In the genomic region with DNA sequence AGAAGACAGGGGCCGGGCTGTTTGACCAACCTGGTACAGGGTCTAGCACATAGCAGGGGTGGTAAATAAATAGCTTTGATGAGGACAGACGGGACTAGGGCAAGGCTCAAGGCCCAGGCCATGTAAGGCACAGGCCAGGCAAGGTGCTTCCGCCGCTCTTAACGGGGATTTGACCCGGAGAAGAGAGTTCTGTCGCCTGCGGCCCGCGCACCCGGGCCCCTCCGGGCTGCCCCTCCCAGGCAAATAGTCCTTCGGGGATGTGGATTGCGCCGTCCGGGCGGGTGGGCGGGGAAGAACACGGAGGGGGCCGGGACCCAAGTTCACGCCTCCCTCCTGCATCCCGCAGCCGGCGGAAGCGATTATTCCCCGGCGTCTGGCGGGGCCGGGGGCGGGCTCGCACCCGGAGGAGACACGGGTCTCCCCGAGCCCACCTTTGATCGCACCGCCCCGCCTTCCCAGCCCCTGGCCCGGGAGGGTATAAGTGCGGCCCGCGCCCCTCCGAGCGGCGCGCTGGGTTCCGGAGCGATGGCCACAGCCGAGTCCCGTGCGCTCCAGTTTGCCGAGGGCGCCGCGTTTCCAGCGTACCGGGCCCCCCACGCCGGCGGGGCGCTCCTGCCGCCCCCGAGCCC, we compare ENCODE assay signal across 8 cellular contexts. TPM values are rescaled to one million over a fixed set of nuclear protein-coding genes. Genes with fewer than 3 reads are reported as not detected.
DNase-seq lines count a peak whose midpoint lies in the region; ATAC-seq, FAIRE-seq and TF ChIP-seq lines count a peak whose summit lies in the region.

A gene (plus strand): TSS at position 508 of the 629 bp plus-strand sequence. CDS start 18 bp downstream, at position 526.

- H4K20me1 ChIP-seq in keratinocyte (ENCODE audit: control insufficient read depth, extremely low read depth, insufficient read depth, low read length), result no peaks in the 10 kb centered on the region

- peak within 1 kb of the TSS; percentile 39 for H3K4me2 ChIP-seq in keratinocyte (ENCODE audit: control insufficient read depth, extremely low read depth, insufficient read depth, low read depth, low read length)

- TF ChIP-seq CTCF in keratinocyte (optimal IDR thresholded peaks at IDR 0.05 in 1 of 3, IDR thresholded peaks at IDR 0.05 in 1 of 3, conservative IDR thresholded peaks at IDR 0.05 in 1 of 3; ENCODE audit: extremely low read depth in 1 of 3, insufficient read depth in 2 of 3, low read length in 3 of 3) (no peak), tibial nerve (IDR thresholded peaks at IDR 0.05) (no peak)

- no peaks in the 10 kb centered on the region for H3K36me3 Mint-ChIP-seq in activated naive CD4-positive, alpha-beta T cell treated with anti-CD3 and anti-CD28 coated beads, Interleukin-2, amount 50 U/mL, for 72 hours

- WGBS in tibial nerve, 2 donors, result 7 to 21% methylated on average over 8 to 30 of the region's 62 CpGs

- no peak within 1 kb of the TSS for H3K27ac Mint-ChIP-seq in activated naive CD4-positive, alpha-beta T cell treated with anti-CD3 and anti-CD28 coated beads, Interleukin-2, amount 50 U/mL, for 72 hours

- no peaks in the 10 kb centered on the region for H3K9me3 ChIP-seq in keratinocyte (ENCODE audit: control insufficient read depth, low read depth, low read length)
- no peaks in the 10 kb centered on the region for H3K9me3 ChIP-seq in tibial nerve

- no peaks in the 10 kb centered on the region for H3K9me1 ChIP-seq in keratinocyte (ENCODE audit: control insufficient read depth, extremely low read depth, insufficient read depth, low read length)

- peak within 1 kb of the TSS; percentile 25 for H2AFZ ChIP-seq in ACC112 (ENCODE audit: low read length, unreplicated experiment)
- peak within 1 kb of the TSS; percentile 27 for H2AFZ ChIP-seq in keratinocyte (ENCODE audit: control insufficient read depth, low read length)

- ATAC-seq in GM18511 (IDR thresholded peaks at IDR 0.05; ENCODE audit: unreplicated experiment) (peak; percentile 54), HG03039 (IDR thresholded peaks at IDR 0.05; ENCODE audit: unreplicated experiment) (peak; percentile 26)
- ATAC-seq in activated naive CD4-positive, alpha-beta T cell treated with anti-CD3 and anti-CD28 coated beads, Interleukin-2, amount 50 U/mL, for 72 hours, result peak; percentile 22 to 62

- H3K36me3 ChIP-seq in ACC112 (ENCODE audit: insufficient read depth, low read length) (no peaks in the 10 kb centered on the region), keratinocyte (ENCODE audit: control insufficient read depth in 2 of 2, extremely low read depth in 1 of 2, insufficient read depth in 2 of 2, low read length in 2 of 2) (no peaks in the 10 kb centered on the region), tibial nerve (no peaks in the 10 kb centered on the region)

- H3K4me1 ChIP-seq in ACC112 (ENCODE audit: control insufficient read depth, insufficient read depth, low read length, unreplicated experiment), result no peaks in the 10 kb centered on the region
- H3K4me1 ChIP-seq in keratinocyte (ENCODE audit: control insufficient read depth, extremely low read depth, insufficient read depth, low read length), result no peaks in the 10 kb centered on the region
- peaks cover 0 to 13% (median 2%) of the 10 kb centered on the region in 4 donors for H3K4me1 ChIP-seq in tibial nerve

- H3K79me2 ChIP-seq in ACC112 (ENCODE audit: control insufficient read depth, insufficient read depth, low read length, unreplicated experiment) (no peaks in the 10 kb centered on the region), keratinocyte (ENCODE audit: control insufficient read depth, insufficient read depth, low read length) (no peaks in the 10 kb centered on the region)

- no peaks in the 10 kb centered on the region for H3K9me3 Mint-ChIP-seq in activated naive CD4-positive, alpha-beta T cell treated with anti-CD3 and anti-CD28 coated beads, Interleukin-2, amount 50 U/mL, for 72 hours

- DNase-seq in activated naive CD4-positive, alpha-beta T cell treated with anti-CD3 and anti-CD28 coated beads, Interleukin-2, amount 50 U/mL, for 72 hours (ENCODE audit: low spot score in 2 of 2), result peak in 1 of 2 donors; percentile 16
- DNase-seq in keratinocyte (ENCODE audit: low read depth, low spot score) (no peak), tibial nerve (ENCODE audit: low spot score in 2 of 2) (no peak), H54 (ENCODE audit: insufficient read length, low spot score) (no peak), NCI-H1417 treated with DMSO at 0.1 percent for 48 hours (lab: John Stamatoyannopoulos, UW) (no peak)

- H3K4me3 ChIP-seq in ACC112 (ENCODE audit: low read depth, low read length) (peak within 1 kb of the TSS; percentile 73), keratinocyte (ENCODE audit: control insufficient read depth in 2 of 3, extremely low read depth in 1 of 3, insufficient read depth in 2 of 3, low read depth in 1 of 3, low read length in 3 of 3) (peak within 1 kb of the TSS; percentile 31 to 57 (median 57)), tibial nerve (peak within 1 kb of the TSS in 3 of 4 donors; percentile 9 to 50 (median 41))

- dilution Hi-C loops in keratinocyte (cut with MboI; ENCODE audit: extremely low pct_ligation_motif_present, low sequenced_read_pairs), result no loop called here

- H3K27ac ChIP-seq in ACC112 (ENCODE audit: low read depth, low read length) (no peak within 1 kb of the TSS), keratinocyte (ENCODE audit: control insufficient read depth, insufficient read depth, low read length) (no peak within 1 kb of the TSS), tibial nerve (no peak within 1 kb of the TSS)

- peaks cover 30% of the 10 kb centered on the region for H3K27me3 ChIP-seq in ACC112 (ENCODE audit: insufficient read depth, low read length)
- H3K27me3 ChIP-seq in keratinocyte (ENCODE audit: control insufficient read depth, extremely low read depth, insufficient read depth, low read length), result peaks cover 16% of the 10 kb centered on the region
- H3K27me3 ChIP-seq in tibial nerve, result peaks cover 0 to 33% of the 10 kb centered on the region in 2 donors

- TF ChIP-seq EP300 in tibial nerve (IDR thresholded peaks at IDR 0.05), result no peak

- TF ChIP-seq POLR2A in tibial nerve (IDR thresholded peaks at IDR 0.05) (no peak), H54 (IDR thresholded peaks at IDR 0.05; ENCODE audit: low read depth, low read length) (no peak)

- H3K9ac ChIP-seq in keratinocyte (ENCODE audit: control insufficient read depth, extremely low read depth, insufficient read depth, low read length), result no peak within 1 kb of the TSS

- FAIRE-seq in keratinocyte (lab: Jason Lieb, UNC) (no peak), H54 (lab: Jason Lieb, UNC) (no peak)

RNA-seq across cellular contexts. Expression of the gene that starts here (rescaled TPM):
- total RNA-seq in activated naive CD4-positive, alpha-beta T cell treated with anti-CD3 and anti-CD28 coated beads, Interleukin-2, amount 50 U/mL, for 72 hours, result under 1 TPM in 1 of 2 donors, not detected in 1; 0.27 TPM
- polyA plus RNA-seq in keratinocyte, result not detected in 3 replicates
- polyA plus RNA-seq in keratinocyte (2011; ENCODE audit: low read depth), result not detected
- 0.13 TPM in 1 of 2 replicates, not detected in the other for polyA plus RNA-seq in keratinocyte (2011; cell fraction: cytosol; rRNA removed)
- not detected in 2 replicates for polyA plus RNA-seq in keratinocyte (2011; cell fraction: nucleus; rRNA removed)
- not detected in 2 replicates for polyA plus RNA-seq in keratinocyte (2012; ENCODE audit: low replicate concordance)
- not detected in 3 replicates for polyA minus RNA-seq in keratinocyte
- polyA minus RNA-seq in keratinocyte (2011; cell fraction: cytosol; rRNA and poly(A)+ RNA removed), result not detected
- polyA minus RNA-seq in keratinocyte (2011; cell fraction: nucleus; rRNA and poly(A)+ RNA removed), result not detected in 2 replicates
- not detected for total RNA-seq in tibial nerve

Comparison
In these comparisons a context has a peak if more than half of its experiments do, and no peak if none do; other contexts are left out.
1. Peak in ATAC-seq in activated naive CD4-positive, alpha-beta T cell treated with anti-CD3 and anti-CD28 coated beads, Interleukin-2, amount 50 U/mL, for 72 hours; RNA of the gene not detected or under 1 TPM.